8 cellular contexts compared by ENCODE assay signal in the genomic region with DNA sequence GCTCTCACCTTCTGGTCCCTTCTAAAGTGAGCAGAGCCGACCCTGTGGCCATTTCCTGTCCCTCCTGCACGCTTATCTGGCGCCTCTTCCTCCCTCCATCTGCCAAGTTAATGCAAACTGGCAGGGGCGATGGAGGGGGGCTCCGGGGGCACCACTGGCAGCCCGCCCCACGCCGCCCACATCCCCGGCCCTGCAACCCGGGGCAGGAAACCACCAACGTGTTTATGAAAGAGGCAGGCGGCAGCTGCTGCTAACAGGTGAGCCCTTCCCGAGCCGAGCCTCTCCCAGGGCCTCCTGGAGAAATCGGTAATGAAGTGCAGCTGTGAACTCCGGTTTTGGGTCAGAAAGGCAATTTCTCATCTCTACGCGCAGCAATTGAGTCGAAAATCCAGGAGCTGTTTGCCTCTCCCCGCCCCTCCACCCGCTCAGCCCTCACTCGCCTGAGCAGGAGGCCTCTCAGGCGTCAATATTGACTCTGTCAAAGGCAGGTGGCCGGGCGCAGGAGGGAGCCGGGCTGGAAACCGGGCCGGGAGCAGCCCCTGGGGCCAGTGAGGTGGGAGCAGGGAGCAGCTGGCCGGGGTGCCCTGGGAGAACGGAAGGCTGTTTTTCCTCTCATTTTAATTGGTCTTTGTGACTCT.
DNase-seq lines count a peak whose midpoint lies in the region; ATAC-seq, FAIRE-seq and TF ChIP-seq lines count a peak whose summit lies in the region.

No MANE protein-coding gene starts in this region.

- peak; percentile 79 for FAIRE-seq in GM12891 (lab: Jason Lieb, UNC)

- DNase-seq in GM12891 (ENCODE audit: insufficient read length, low spot score) (no peak), NCI-H2171 treated with DMSO at 0.1 percent for 48 hours (lab: John Stamatoyannopoulos, UW) (peak; percentile 100), sciatic nerve (ENCODE audit: low spot score) (no peak), germinal center (ENCODE audit: low spot score) (no peak), NOMO-1 treated with dmso at 0.1 percent for 144 hours (lab: John Stamatoyannopoulos, UW; ENCODE audit: unreplicated experiment) (no peak), inferior parietal cortex (ENCODE audit: extremely low spot score) (no peak)
- peak; percentile 49 for DNase-seq in activated effector memory CD4-positive, alpha-beta T cell treated with Interleukin-2 at 50 U/mL for 16 hours

- TF ChIP-seq POLR2A in GM12891 (IDR thresholded peaks at IDR 0.05; ENCODE audit: low read depth, low read length): no peak

- ATAC-seq in sciatic nerve (peak; percentile 65), GM21528 (IDR thresholded peaks at IDR 0.05; ENCODE audit: low FRiP score, unreplicated experiment) (no peak)

- intact Hi-C loops in sciatic nerve (cut with DNase I): no loop called here

TF ChIP-seq in GM12891, 5 proteins besides CTCF, POLR2A, EP300 and RAD21:
- TF ChIP-seq POLR2AphosphoS5 (IDR thresholded peaks at IDR 0.05; ENCODE audit: low read depth, low read length): no peak
- TF ChIP-seq PAX5 (IDR thresholded peaks at IDR 0.05; ENCODE audit: insufficient read depth, low read length, severe bottlenecking): no peak
- TF ChIP-seq SPI1 (IDR thresholded peaks at IDR 0.05; ENCODE audit: low read depth, low read length): no peak
- no peak for TF ChIP-seq POU2F2 (IDR thresholded peaks at IDR 0.05; ENCODE audit: low read depth, low read length)
- no peak for TF ChIP-seq TAF1 (IDR thresholded peaks at IDR 0.05; ENCODE audit: low read depth, low read length)

Comparison
In these comparisons a context has a peak if more than half of its experiments do, and no peak if none do; other contexts are left out.
1. DNase-seq: peak in NCI-H2171 treated with DMSO at 0.1 percent for 48 hours (single experiment) and activated effector memory CD4-positive, alpha-beta T cell treated with Interleukin-2 at 50 U/mL for 16 hours (single experiment); none in GM12891 (single experiment), sciatic nerve (single experiment), germinal center (single experiment), NOMO-1 treated with dmso at 0.1 percent for 144 hours (single experiment) and inferior parietal cortex (single experiment).